Comparison of ENCODE assay signal across 8 cellular contexts in genomic region chr7:151060416-151061234, GRCh38. TPM values are rescaled to one million over a fixed set of nuclear protein-coding genes. Genes with fewer than 3 reads are reported as not detected.
DNase-seq lines count a peak whose midpoint lies in the region; ATAC-seq and TF ChIP-seq lines count a peak whose summit lies in the region.

No MANE protein-coding gene starts in this region.

- 9% methylated on average over 14 of the region's 21 CpGs; no CpG with 5 or more reads in 1 of the 2 donors for WGBS in transverse colon (ENCODE audit: low coverage in 1 of 2), 2 donors

- no TSS peak for BruUV-seq in OCI-LY7 (replicated peaks; lab: Mats Ljungman, UMichigan)

- no peaks in the 10 kb centered on the region for H3K9me2 ChIP-seq in OCI-LY7 (ENCODE audit: insufficient read depth, low read length)

- H3K9me3 ChIP-seq in OCI-LY7 (ENCODE audit: low read length) (no peaks in the 10 kb centered on the region), transverse colon (no peaks in the 10 kb centered on the region)

- H3K4me1 ChIP-seq in OCI-LY7 (ENCODE audit: insufficient read depth, low read length, poor library complexity, severe bottlenecking) (peaks cover 33% of the 10 kb centered on the region), transverse colon (peaks cover 27 to 59% (median 56%) of the 10 kb centered on the region in 4 donors)

- peak overlapping the region; percentile 91 for H3K4me3 Mint-ChIP-seq in activated CD8-positive, alpha-beta memory T cell treated with anti-CD3 and anti-CD28 coated beads, Interleukin-2, amount 10 ng/mL, durations not matched to agents 7 days and 5 days
- peak overlapping the region; percentile 93 for H3K4me3 Mint-ChIP-seq in memory B cell

- H3K9me3 Mint-ChIP-seq in activated CD8-positive, alpha-beta memory T cell treated with anti-CD3 and anti-CD28 coated beads, Interleukin-2, amount 10 ng/mL, durations not matched to agents 7 days and 5 days (ENCODE audit: low read depth) = no peaks in the 10 kb centered on the region
- H3K9me3 Mint-ChIP-seq in memory B cell = no peaks in the 10 kb centered on the region

- H3K36me3 Mint-ChIP-seq in activated CD8-positive, alpha-beta memory T cell treated with anti-CD3 and anti-CD28 coated beads, Interleukin-2, amount 10 ng/mL, durations not matched to agents 7 days and 5 days = peaks cover 3% of the 10 kb centered on the region
- peaks cover 3% of the 10 kb centered on the region for H3K36me3 Mint-ChIP-seq in memory B cell

- TF ChIP-seq CTCF in OCI-LY7 (conservative IDR thresholded peaks at IDR 0.05; ENCODE audit: low read length) (peak; percentile 68), transverse colon (IDR thresholded peaks at IDR 0.05) (no peak)

- H4K20me1 ChIP-seq in OCI-LY7 (ENCODE audit: insufficient read depth, low read length) = no peaks in the 10 kb centered on the region

- peaks cover 14% of the 10 kb centered on the region; the same call in 1 of the 2 replicates for H3K79me2 ChIP-seq in OCI-LY7 (ENCODE audit: insufficient read depth, low read depth, low read length)

- H3K4me2 ChIP-seq in OCI-LY7 (ENCODE audit: low read length) = peak overlapping the region; percentile 98

- H3K27ac ChIP-seq in OCI-LY7 (ENCODE audit: low read depth, low read length, poor library complexity, severe bottlenecking) (peak overlapping the region; percentile 70), transverse colon (peak overlapping the region; percentile 95 to 98 (median 96))

- H3K36me3 ChIP-seq in OCI-LY7 (ENCODE audit: insufficient read depth, low read length) (peaks cover 22% of the 10 kb centered on the region), transverse colon (peaks cover 0 to 13% (median 0%) of the 10 kb centered on the region in 4 donors)

- peak overlapping the region; percentile 66 for H3K27ac Mint-ChIP-seq in activated CD8-positive, alpha-beta memory T cell treated with anti-CD3 and anti-CD28 coated beads, Interleukin-2, amount 10 ng/mL, durations not matched to agents 7 days and 5 days
- peak overlapping the region; percentile 24 for H3K27ac Mint-ChIP-seq in memory B cell

- POLR2A ChIA-PET in OCI-LY7 (lab: Charles Lee) = interaction anchor here (0.9 kb wide), 2 partner anchors 24 to 33 kb away, joined by 3 read pairs; partner anchors contain the start of gene ABCB8

- H3K27me3 ChIP-seq in transverse colon = no peaks in the 10 kb centered on the region

- H3K27me3 Mint-ChIP-seq in activated CD8-positive, alpha-beta memory T cell treated with anti-CD3 and anti-CD28 coated beads, Interleukin-2, amount 10 ng/mL, durations not matched to agents 7 days and 5 days = no peaks in the 10 kb centered on the region
- H3K27me3 Mint-ChIP-seq in memory B cell = no peaks in the 10 kb centered on the region

- TF ChIP-seq POLR2A in transverse colon (IDR thresholded peaks at IDR 0.05) = no peak

- DNase-seq in activated CD8-positive, alpha-beta memory T cell treated with anti-CD3 and anti-CD28 coated beads, Interleukin-2, amount 10 ng/mL, durations not matched to agents 7 days and 5 days = no peak
- DNase-seq in activated CD8-positive, alpha-beta memory T cell treated with anti-CD3 and anti-CD28 coated beads, Interleukin-2, amount 50 U/mL, for 48 hours = no peak
- DNase-seq in OCI-LY7 (ENCODE audit: low spot score) (peak; percentile 26), cerebellar cortex (ENCODE audit: low spot score) (peak; percentile 38), memory B cell (ENCODE audit: low spot score in 2 of 2) (no peak), transverse colon (peak; percentile 58), NCI-H2196 (lab: John Stamatoyannopoulos, UW; ENCODE audit: unreplicated experiment) (no peak), NCI-H128 (lab: John Stamatoyannopoulos, UW; ENCODE audit: unreplicated experiment) (no peak)

- peaks cover 34% of the 10 kb centered on the region for H3K4me1 Mint-ChIP-seq in activated CD8-positive, alpha-beta memory T cell treated with anti-CD3 and anti-CD28 coated beads, Interleukin-2, amount 10 ng/mL, durations not matched to agents 7 days and 5 days
- peaks cover 27% of the 10 kb centered on the region for H3K4me1 Mint-ChIP-seq in memory B cell

- H2AFZ ChIP-seq in OCI-LY7 (ENCODE audit: low read length) = peak overlapping the region; percentile 87; the same call in 1 of the 2 replicates

- no peak for ATAC-seq in activated CD8-positive, alpha-beta memory T cell treated with anti-CD3 and anti-CD28 coated beads, Interleukin-2, amount 10 ng/mL, durations not matched to agents 7 days and 5 days
- ATAC-seq in memory B cell (ENCODE audit: low read depth) = no peak

- intact Hi-C loops in OCI-LY7 (cut with micrococcal nuclease; ENCODE audit: unreplicated experiment) (no loop called here), transverse colon (cut with DNase I; ENCODE audit: low total_unique reads) (no loop called here)

- H3K4me3 ChIP-seq in OCI-LY7 (ENCODE audit: low read depth, low read length, poor library complexity, severe bottlenecking) = peak overlapping the region; percentile 98
- peak overlapping the region; percentile 48 to 80 (median 76) for H3K4me3 ChIP-seq in transverse colon

- in situ Hi-C loops in transverse colon (cut with MboI; ENCODE audit: low pct_ligation_motif_present in 1 of 4, low pct_unique_long_range_greater_than_20kb in 1 of 4, low sequenced_read_pairs in 3 of 4) = no loop called here

- no peak for TF ChIP-seq EP300 in transverse colon (IDR thresholded peaks at IDR 0.05; ENCODE audit: low read depth)

- CTCF ChIA-PET in activated CD8-positive, alpha-beta memory T cell treated with anti-CD3 and anti-CD28 coated beads, Interleukin-2, amount 10 ng/mL, durations not matched to agents 7 days and 5 days (lab: Charles Lee) = interaction anchor here (0.7 to 1.3 kb wide), 12 partner anchors 9 to 117 kb away, joined by 3 to 7 read pairs (median 3); partner anchors contain the start of genes ABCB8, AGAP3 and FASTK
- CTCF ChIA-PET in OCI-LY7 (lab: Charles Lee; ENCODE audit: unreplicated experiment) = interaction anchor here (0.6 kb wide), 2 partner anchors 28 to 52 kb away, joined by 3 to 5 read pairs; no protein-coding TSS in a partner anchor

RNA-seq across cellular contexts. Expression of gene SLC4A2, which starts 1.2 kb away (rescaled TPM):
- total RNA-seq in activated CD8-positive, alpha-beta memory T cell treated with anti-CD3 and anti-CD28 coated beads, Interleukin-2, amount 10 ng/mL, durations not matched to agents 7 days and 5 days = 100 to 1,000 TPM; 114 to 121 TPM
- 64.2 and 112 TPM in 2 replicates for total RNA-seq in OCI-LY7 (2014; rRNA removed; shearing (Covaris generic))
- 81.4 and 86.0 TPM in 2 replicates for total RNA-seq in OCI-LY7 (2022)
- 100 to 1,000 TPM in 2 of 4 donors, 10 to 100 TPM in 2; 61.7 to 464 (median 83.2) TPM for total RNA-seq in transverse colon

RNA-seq across cellular contexts. Expression of gene CDK5, which starts 2.9 kb away (rescaled TPM):
- total RNA-seq in activated CD8-positive, alpha-beta memory T cell treated with anti-CD3 and anti-CD28 coated beads, Interleukin-2, amount 10 ng/mL, durations not matched to agents 7 days and 5 days = 10 to 100 TPM; 18.1 to 24.4 TPM
- 30.9 and 35.2 TPM in 2 replicates for total RNA-seq in OCI-LY7 (2014; rRNA removed; shearing (Covaris generic))
- total RNA-seq in OCI-LY7 (2022) = 23.1 and 23.7 TPM in 2 replicates
- total RNA-seq in transverse colon = 10 to 100 TPM in 3 of 4 donors, 1 to 10 TPM in 1; 1.1 to 33.8 (median 10.7) TPM

RNA-seq across cellular contexts. Expression of gene ASIC3, which starts 12.3 kb away (rescaled TPM):
- total RNA-seq in activated CD8-positive, alpha-beta memory T cell treated with anti-CD3 and anti-CD28 coated beads, Interleukin-2, amount 10 ng/mL, durations not matched to agents 7 days and 5 days = 1 to 10 TPM; 3.9 to 5.3 TPM
- 3.3 and 7.9 TPM in 2 replicates for total RNA-seq in OCI-LY7 (2014; rRNA removed; shearing (Covaris generic))
- 14.8 and 22.3 TPM in 2 replicates for total RNA-seq in OCI-LY7 (2022)
- total RNA-seq in transverse colon = 1 to 10 TPM; 2.6 to 4.3 (median 3.1) TPM

RNA-seq across cellular contexts. Expression of gene FASTK, which starts 20.0 kb away (rescaled TPM):
- total RNA-seq in activated CD8-positive, alpha-beta memory T cell treated with anti-CD3 and anti-CD28 coated beads, Interleukin-2, amount 10 ng/mL, durations not matched to agents 7 days and 5 days = 10 to 100 TPM; 77.7 to 79.5 TPM
- 114 and 118 TPM in 2 replicates for total RNA-seq in OCI-LY7 (2014; rRNA removed; shearing (Covaris generic))
- total RNA-seq in OCI-LY7 (2022) = 87.7 and 90.5 TPM in 2 replicates
- 100 to 1,000 TPM; 121 to 241 (median 144) TPM for total RNA-seq in transverse colon

RNA-seq across cellular contexts. Expression of gene TMUB1, which starts 22.7 kb away (rescaled TPM):
- 10 to 100 TPM; 83.1 to 85.7 TPM for total RNA-seq in activated CD8-positive, alpha-beta memory T cell treated with anti-CD3 and anti-CD28 coated beads, Interleukin-2, amount 10 ng/mL, durations not matched to agents 7 days and 5 days
- total RNA-seq in OCI-LY7 (2014; rRNA removed; shearing (Covaris generic)) = 38.6 and 56.0 TPM in 2 replicates
- total RNA-seq in OCI-LY7 (2022) = 53.2 and 59.6 TPM in 2 replicates
- 100 to 1,000 TPM in 1 of 4 donors, 10 to 100 TPM in 3; 67.5 to 105 (median 85.9) TPM for total RNA-seq in transverse colon

Comparison
In these comparisons a context has a peak if more than half of its experiments do, and no peak if none do; other contexts are left out.
1. DNase-seq: peak in OCI-LY7 (single experiment), cerebellar cortex (single experiment) and transverse colon (single experiment); none in activated CD8-positive, alpha-beta memory T cell treated with anti-CD3 and anti-CD28 coated beads, Interleukin-2, amount 10 ng/mL, durations not matched to agents 7 days and 5 days (single experiment), activated CD8-positive, alpha-beta memory T cell treated with anti-CD3 and anti-CD28 coated beads, Interleukin-2, amount 50 U/mL, for 48 hours (single experiment), memory B cell (0 of 2), NCI-H2196 (single experiment) and NCI-H128 (single experiment).